In the genomic region with DNA sequence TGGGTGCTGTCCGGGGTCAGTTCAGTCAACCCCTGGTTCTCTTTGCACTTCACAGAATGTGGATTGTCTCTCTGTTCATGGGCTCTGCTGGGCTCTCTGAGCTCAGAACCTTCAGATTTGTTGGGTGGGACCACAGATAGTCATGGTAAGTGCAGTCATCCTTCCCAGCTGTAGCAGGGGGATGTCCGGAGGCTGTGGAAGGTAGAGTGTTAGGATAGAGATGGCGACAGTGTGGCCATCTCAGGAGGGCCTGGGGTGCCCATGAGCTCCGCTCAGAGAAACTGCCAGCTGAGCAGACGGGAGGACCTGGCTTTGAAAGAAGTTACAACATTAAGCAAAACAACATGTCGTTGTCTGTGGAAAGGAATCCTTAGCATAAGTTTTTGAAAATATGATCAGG, we compare ENCODE assay signal across 10 cellular contexts.
A peak's percentile ranks its signal among the peaks of the same experiment; 100 is the strongest.
DNase-seq lines count a peak whose midpoint lies in the region; ATAC-seq and TF ChIP-seq lines count a peak whose summit lies in the region.
"Had no signal": no experiment of that assay in that cellular context is flagged by ENCODE, and none has a peak within 500 bp of the region (broad histone marks: within the 10 kb centered on the region; RNA-seq: fewer than 3 reads in every experiment).

No MANE protein-coding gene starts in this region.

- no peaks in the 10 kb centered on the region for H3K9me3 Mint-ChIP-seq in T-helper 1 cell treated with Interleukin-12 subunit alpha and Interleukin-12 subunit beta and Interleukin-4 antibody, amounts not matched to agents 30 μg/mL and 1 μg/mL, for 36 hours
- no peaks in the 10 kb centered on the region; the same call in 2 of the 3 replicates for H3K9me3 Mint-ChIP-seq in GM23338

- no peaks in the 10 kb centered on the region for H3K4me1 ChIP-seq in GM23338 (ENCODE audit: insufficient read depth)
- no peaks in the 10 kb centered on the region for H3K4me1 ChIP-seq in MM.1S (ENCODE audit: low read length)

- H2AFZ ChIP-seq in GM23338: peak overlapping the region; percentile 23; the same call in 1 of the 2 replicates
- H2AFZ ChIP-seq in MM.1S (ENCODE audit: low read length): no peak overlapping the region

- H3K4me1 Mint-ChIP-seq in T-helper 1 cell treated with Interleukin-12 subunit alpha and Interleukin-12 subunit beta and Interleukin-4 antibody, amounts not matched to agents 30 μg/mL and 1 μg/mL, for 36 hours (ENCODE audit: low read depth): peaks cover 42% of the 10 kb centered on the region
- H3K4me1 Mint-ChIP-seq in GM23338: no peaks in the 10 kb centered on the region

- no peak overlapping the region for H3K4me3 ChIP-seq in GM23338
- no peak overlapping the region for H3K4me3 ChIP-seq in MM.1S (ENCODE audit: low read length)
- H3K4me3 ChIP-seq in skin epidermis: no peak overlapping the region

- no peaks in the 10 kb centered on the region for H3K79me2 ChIP-seq in GM23338 (replicated peaks; ENCODE audit: insufficient read depth)
- no peaks in the 10 kb centered on the region for H3K79me2 ChIP-seq in MM.1S (ENCODE audit: low read length)

- no peak overlapping the region for H3K27ac ChIP-seq in GM23338 (ENCODE audit: low read depth)
- H3K27ac ChIP-seq in MM.1S (ENCODE audit: low read length): no peak overlapping the region
- H3K27ac ChIP-seq in skin epidermis: peak overlapping the region in 19 of 21 experiments; percentile 3 to 88 (median 74)
- H3K27ac ChIP-seq: 22Rv1 had no signal

- no peak overlapping the region for H3K9ac ChIP-seq in MM.1S (ENCODE audit: low read length)

- H3K36me3 Mint-ChIP-seq in T-helper 1 cell treated with Interleukin-12 subunit alpha and Interleukin-12 subunit beta and Interleukin-4 antibody, amounts not matched to agents 30 μg/mL and 1 μg/mL, for 36 hours (ENCODE audit: low read depth): peaks cover 7% of the 10 kb centered on the region
- H3K36me3 Mint-ChIP-seq in GM23338 (ENCODE audit: low read depth): no peaks in the 10 kb centered on the region

- no peak for DNase-seq in T-helper 1 cell
- no peak for DNase-seq in GM23338 (ENCODE audit: low spot score)
- no peak for DNase-seq in MM.1S
- no peak for DNase-seq in NCI-H2029 (lab: John Stamatoyannopoulos, UW)
- DNase-seq in dermis blood vessel endothelial cell: no peak
- no peak for DNase-seq in NAMALWA (ENCODE audit: low spot score)
- DNase-seq: SHP77 treated with DMSO at 0.1 percent for 48 hours had no signal

- H3K27me3 ChIP-seq in GM23338 (ENCODE audit: insufficient read depth) (no peaks in the 10 kb centered on the region), MM.1S (replicated peaks; ENCODE audit: insufficient read depth, low read length) (no peaks in the 10 kb centered on the region)

- H3K27me3 Mint-ChIP-seq in T-helper 1 cell treated with Interleukin-12 subunit alpha and Interleukin-12 subunit beta and Interleukin-4 antibody, amounts not matched to agents 30 μg/mL and 1 μg/mL, for 36 hours (ENCODE audit: low read depth): no peaks in the 10 kb centered on the region
- H3K27me3 Mint-ChIP-seq in GM23338 (ENCODE audit: insufficient read depth, low read depth, poor library complexity): no peaks in the 10 kb centered on the region

- H3K9me2 ChIP-seq in GM23338 (ENCODE audit: insufficient read depth) (no peaks in the 10 kb centered on the region), MM.1S (replicated peaks; ENCODE audit: insufficient read depth, low read length) (no peaks in the 10 kb centered on the region)

- TF ChIP-seq CTCF in GM23338 (conservative IDR thresholded peaks at IDR 0.05; ENCODE audit: low read depth in 2 of 2): no peak
- no peak for TF ChIP-seq CTCF in MM.1S (IDR thresholded peaks at IDR 0.05; ENCODE audit: low read length)

- H4K20me1 ChIP-seq in GM23338 (replicated peaks; ENCODE audit: insufficient read depth): no peaks in the 10 kb centered on the region
- no peaks in the 10 kb centered on the region for H4K20me1 ChIP-seq in MM.1S (ENCODE audit: insufficient read depth, low read length)

- no peak for ATAC-seq in GM23338

- peak overlapping the region; percentile 87 for H3K27ac Mint-ChIP-seq in T-helper 1 cell treated with Interleukin-12 subunit alpha and Interleukin-12 subunit beta and Interleukin-4 antibody, amounts not matched to agents 30 μg/mL and 1 μg/mL, for 36 hours
- H3K27ac Mint-ChIP-seq in GM23338: no peak overlapping the region

- H3K36me3 ChIP-seq in GM23338 (ENCODE audit: insufficient read depth): no peaks in the 10 kb centered on the region
- H3K36me3 ChIP-seq in MM.1S (replicated peaks; ENCODE audit: insufficient read depth, low read length): no peaks in the 10 kb centered on the region

- H3K4me2 ChIP-seq in GM23338 (no peak overlapping the region), MM.1S (ENCODE audit: low read depth, low read length) (peak overlapping the region; percentile 16; the same call in 1 of the 2 replicates)

- no peaks in the 10 kb centered on the region for H3K9me3 ChIP-seq in MM.1S (replicated peaks; ENCODE audit: insufficient read depth, low read length)

- peak overlapping the region; percentile 58 for H3K4me3 Mint-ChIP-seq in T-helper 1 cell treated with Interleukin-12 subunit alpha and Interleukin-12 subunit beta and Interleukin-4 antibody, amounts not matched to agents 30 μg/mL and 1 μg/mL, for 36 hours
- no peak overlapping the region for H3K4me3 Mint-ChIP-seq in GM23338

- H3F3A ChIP-seq in GM23338 (replicated peaks; ENCODE audit: low read depth) (no peaks in the 10 kb centered on the region), MM.1S (ENCODE audit: insufficient read depth, low read length) (no peaks in the 10 kb centered on the region)

TF ChIP-seq in GM23338, 12 proteins besides CTCF, POLR2A, EP300 and RAD21 (continues in another document):
- TF ChIP-seq EZH2 (IDR thresholded peaks at IDR 0.05; ENCODE audit: low read depth, unreplicated experiment) (no peak), REST (IDR thresholded peaks at IDR 0.05; ENCODE audit: unreplicated experiment) (no peak), EZH2phosphoT487 (IDR thresholded peaks at IDR 0.05; ENCODE audit: unreplicated experiment) (no peak), NANOG (IDR thresholded peaks at IDR 0.05; ENCODE audit: borderline replicate concordance) (no peak), ZNF331 (CRISPR knock-in tag; IDR thresholded peaks at IDR 0.05; ENCODE audit: low read depth) (no peak)

Comparison
In these comparisons a context has a peak if more than half of its experiments do, and no peak if none do; other contexts are left out.
1. H3K27ac ChIP-seq: peak in skin epidermis (19 of 21); none in GM23338 (single experiment) and MM.1S (single experiment).